Comparison of ENCODE assay signal across 9 cellular contexts in genomic region chr1:116910379-116911165, GRCh38. TPM values are rescaled to one million over a fixed set of nuclear protein-coding genes. Genes with fewer than 3 reads are reported as not detected.
DNase-seq lines count a peak whose midpoint lies in the region; ATAC-seq and TF ChIP-seq lines count a peak whose summit lies in the region.
"Had no signal": no experiment of that assay in that cellular context is flagged by ENCODE, and none has a peak within 500 bp of the region (broad histone marks: within the 10 kb centered on the region; RNA-seq: fewer than 3 reads in every experiment).

No MANE protein-coding gene starts in this region.

- H3K27me3 ChIP-seq in right atrium auricular region (no peaks in the 10 kb centered on the region), skeletal muscle satellite cell (ENCODE audit: control insufficient read depth, insufficient read depth, low read length) (peaks cover 13% of the 10 kb centered on the region)

- H3K9me3 ChIP-seq in right atrium auricular region (no peaks in the 10 kb centered on the region), skeletal muscle satellite cell (replicated peaks; ENCODE audit: low read length) (no peaks in the 10 kb centered on the region)

- H3K4me1 ChIP-seq in right atrium auricular region, result peaks cover 0 to 49% of the 10 kb centered on the region in 2 donors
- peaks cover 18% of the 10 kb centered on the region for H3K4me1 ChIP-seq in skeletal muscle satellite cell (ENCODE audit: control insufficient read depth, insufficient read depth, low read length)

- no peak overlapping the region for H3K4me3 Mint-ChIP-seq in activated naive CD4-positive, alpha-beta T cell treated with anti-CD3 and anti-CD28 coated beads for 36 hours

- DNase-seq in GM10266 (ENCODE audit: extremely low spot score), result peak; percentile 47
- DNase-seq in NCI-H774 (lab: John Stamatoyannopoulos, UW), result peak; percentile 32
- peak; percentile 66 for DNase-seq in activated naive CD4-positive, alpha-beta T cell treated with anti-CD3 and anti-CD28 coated beads for 36 hours
- DNase-seq in right atrium auricular region (ENCODE audit: low spot score), result peak; percentile 64
- no peak for DNase-seq in medulla oblongata (ENCODE audit: extremely low spot score)

- H3K36me3 ChIP-seq in right atrium auricular region (no peaks in the 10 kb centered on the region), skeletal muscle satellite cell (ENCODE audit: insufficient read depth, low read length) (no peaks in the 10 kb centered on the region)

- no peaks in the 10 kb centered on the region for H3K9me3 Mint-ChIP-seq in activated naive CD4-positive, alpha-beta T cell treated with anti-CD3 and anti-CD28 coated beads for 36 hours
- H3K9me3 Mint-ChIP-seq: stimulated activated naive CD8-positive, alpha-beta T cell treated with anti-CD3 and anti-CD28 coated beads, Interleukin-15, Interleukin-2, amounts not matched to agents 100 ng/mL and 50 ng/mL, for 24 hours had no signal

- H3K4me1 Mint-ChIP-seq in activated naive CD4-positive, alpha-beta T cell treated with anti-CD3 and anti-CD28 coated beads for 36 hours (ENCODE audit: low read depth), result peaks cover 3% of the 10 kb centered on the region

- peak overlapping the region; percentile 90 to 93 for H3K27ac ChIP-seq in right atrium auricular region

- CTCF ChIA-PET in activated naive CD4-positive, alpha-beta T cell treated with anti-CD3 and anti-CD28 coated beads for 36 hours (lab: Charles Lee), result interaction anchor here (0.8 to 1.8 kb wide), 4 partner anchors 8 to 146 kb away, joined by 3 to 5 read pairs (median 4); no protein-coding TSS in a partner anchor

- H3K9ac ChIP-seq in skeletal muscle satellite cell (ENCODE audit: low read depth, low read length), result peak overlapping the region; percentile 76

- intact Hi-C loops in activated naive CD4-positive, alpha-beta T cell treated with anti-CD3 and anti-CD28 coated beads for 36 hours (cut with micrococcal nuclease), result loop anchor here (1.0 to 10.0 kb wide), 5 partner anchors 21 to 624 kb away; no protein-coding TSS in a partner anchor

- H3K4me3 ChIP-seq in right atrium auricular region (peak overlapping the region; percentile 64 to 85), skeletal muscle satellite cell (ENCODE audit: low read length) (peak overlapping the region; percentile 79)

- TF ChIP-seq CTCF in GM10266 (IDR thresholded peaks at IDR 0.05; ENCODE audit: control insufficient read depth, insufficient read depth, low read depth, missing control alignments), result no peak
- TF ChIP-seq CTCF in right atrium auricular region (IDR thresholded peaks at IDR 0.05), result no peak

- H3K36me3 Mint-ChIP-seq in activated naive CD4-positive, alpha-beta T cell treated with anti-CD3 and anti-CD28 coated beads for 36 hours (ENCODE audit: low read depth), result no peaks in the 10 kb centered on the region

- peak overlapping the region; percentile 91 for H3K4me2 ChIP-seq in skeletal muscle satellite cell (ENCODE audit: low read length)

- no peak overlapping the region for H3K27ac Mint-ChIP-seq in activated naive CD4-positive, alpha-beta T cell treated with anti-CD3 and anti-CD28 coated beads for 36 hours
- H3K27ac Mint-ChIP-seq: stimulated activated naive CD8-positive, alpha-beta T cell treated with anti-CD3 and anti-CD28 coated beads, Interleukin-15, Interleukin-2, amounts not matched to agents 100 ng/mL and 50 ng/mL, for 24 hours had no signal

- ATAC-seq in GM21367 (IDR thresholded peaks at IDR 0.05; ENCODE audit: unreplicated experiment) (no peak), HG02870 (IDR thresholded peaks at IDR 0.05; ENCODE audit: unreplicated experiment) (no peak)

- H3K27me3 Mint-ChIP-seq in activated naive CD4-positive, alpha-beta T cell treated with anti-CD3 and anti-CD28 coated beads for 36 hours (ENCODE audit: low read depth), result no peaks in the 10 kb centered on the region

RNA-seq across cellular contexts. Expression of gene PTGFRN, which starts 0.9 kb away (rescaled TPM):
- total RNA-seq in activated naive CD4-positive, alpha-beta T cell treated with anti-CD3 and anti-CD28 coated beads for 36 hours, result 10 to 100 TPM; 24.0 to 28.0 TPM
- total RNA-seq in right atrium auricular region, result 100 to 1,000 TPM; 129 to 141 TPM
- total RNA-seq in skeletal muscle satellite cell (2012; rRNA removed), result 26.9 and 32.4 TPM in 2 replicates

Comparison
In these comparisons a context has a peak if more than half of its experiments do, and no peak if none do; other contexts are left out.
1. RNA of gene PTGFRN, which starts 0.9 kb away (total RNA-seq): 129 to 141 TPM in right atrium auricular region; 24.0 to 28.0 TPM in activated naive CD4-positive, alpha-beta T cell treated with anti-CD3 and anti-CD28 coated beads for 36 hours; every median in the first group is over 4 times any median in the second.